Comparison of ENCODE assay signal across 10 cellular contexts in the genomic region with DNA sequence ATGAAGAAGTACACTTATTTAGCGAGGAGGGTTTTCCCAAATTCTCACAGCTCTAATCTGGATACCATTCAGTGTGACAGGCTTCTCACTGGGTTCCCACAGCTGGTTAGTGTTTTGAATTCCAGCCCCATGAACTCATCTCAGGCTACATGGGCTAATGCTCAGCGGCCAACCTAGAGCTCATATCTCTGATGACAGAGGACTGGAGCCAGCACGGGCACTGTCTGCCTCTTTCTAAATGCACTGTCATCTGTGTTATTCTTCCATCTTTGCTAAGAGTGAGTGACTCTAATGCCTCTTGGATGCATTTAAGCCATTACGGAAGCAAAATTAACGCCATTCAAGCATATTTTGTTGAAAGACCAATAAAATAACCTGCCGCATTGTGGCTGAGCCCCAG.
DNase-seq lines count a peak whose midpoint lies in the region; ATAC-seq and TF ChIP-seq lines count a peak whose summit lies in the region.
"Had no signal": no experiment of that assay in that cellular context is flagged by ENCODE, and none has a peak within 500 bp of the region (broad histone marks: within the 10 kb centered on the region; RNA-seq: fewer than 3 reads in every experiment).

No MANE protein-coding gene starts in this region.

- peak overlapping the region; percentile 66 for H3K4me2 ChIP-seq in IMR-90 (ENCODE audit: low read depth, low read length)

- ATAC-seq in IMR-90 (ENCODE audit: low read depth) (peak; percentile 99), upper lobe of right lung (peak; percentile 66), GM18517 (IDR thresholded peaks at IDR 0.05; ENCODE audit: unreplicated experiment) (no peak)
- no peak for ATAC-seq in CD4-positive, alpha-beta T cell (ENCODE audit: poor library complexity)

- no peak overlapping the region; the same call in 1 of the 2 replicates for H3K18ac ChIP-seq in IMR-90 (ENCODE audit: low read depth, low read length)

- H3K4me1 Mint-ChIP-seq in CD4-positive, alpha-beta T cell (ENCODE audit: low read depth): no peaks in the 10 kb centered on the region

- BruUV-seq in IMR-90 (replicated peaks; lab: Mats Ljungman, UMichigan): no TSS peak

- TF ChIP-seq RAD21 in IMR-90 (IDR thresholded peaks at IDR 0.05; ENCODE audit: low read length): peak; percentile 27

- peak overlapping the region; percentile 45 for H2BK5ac ChIP-seq in IMR-90 (ENCODE audit: low read depth, low read length, poor library complexity, severe bottlenecking)

- H2AFZ ChIP-seq in IMR-90 (replicated peaks; ENCODE audit: low read length, poor library complexity): no peak overlapping the region

- H3K27me3 ChIP-seq in IMR-90 (ENCODE audit: control insufficient read depth, insufficient read depth, low read length): no peaks in the 10 kb centered on the region
- no peaks in the 10 kb centered on the region for H3K27me3 ChIP-seq in upper lobe of right lung
- H3K27me3 ChIP-seq in CD4-positive, alpha-beta T cell (ENCODE audit: control insufficient read depth, insufficient read depth, low read length): no peaks in the 10 kb centered on the region
- H3K27me3 ChIP-seq: esophagus squamous epithelium had no signal

- H3K56ac ChIP-seq in IMR-90 (ENCODE audit: extremely low read depth, insufficient read depth, low read length): no peak overlapping the region

- no peak overlapping the region; the same call in 1 of the 2 replicates for H3K4ac ChIP-seq in IMR-90 (ENCODE audit: low read depth, low read length)

- H3K4me3 ChIP-seq in IMR-90 (ENCODE audit: insufficient read depth, low read depth, low read length) (no peak overlapping the region), choroid plexus epithelial cell (ENCODE audit: low read depth, low read length) (no peak overlapping the region), upper lobe of right lung (no peak overlapping the region)
- H3K4me3 ChIP-seq: esophagus squamous epithelium, skin epidermis had no signal

- H2BK120ac ChIP-seq in IMR-90 (ENCODE audit: low read depth, low read length): 0 out of 2 replicates have a peak overlapping the region, but pooled peaks have one; percentile 52

- no peak overlapping the region for H3K27ac Mint-ChIP-seq in CD4-positive, alpha-beta T cell

- H3K14ac ChIP-seq in IMR-90 (replicated peaks; ENCODE audit: low read depth, low read length): 0 out of 2 replicates have a peak overlapping the region, but pooled peaks have one; percentile 29

- no peaks in the 10 kb centered on the region for H3K9me1 ChIP-seq in IMR-90 (ENCODE audit: insufficient read depth, low read length)

- H3K9ac ChIP-seq in IMR-90 (ENCODE audit: low read depth, low read length): no peak overlapping the region; the same call in 1 of the 2 replicates

- 0% methylated on average over 1 of the region's 6 CpGs; no CpG with 5 or more reads in 1 of the 2 experiments for WGBS in IMR-90 (ENCODE audit: extremely low coverage in 2 of 2, insufficient read length in 1 of 2), 2 experiments

- intact Hi-C loops in IMR-90 (cut with micrococcal nuclease): loop anchor here (2.0 to 10.0 kb wide), 2 partner anchors 282 to 308 kb away; no protein-coding TSS in a partner anchor
- intact Hi-C loops in upper lobe of right lung (cut with DNase I): no loop called here
- intact Hi-C loops in CD4-positive, alpha-beta T cell (cut with DNase I, micrococcal nuclease): no loop called here

- dilution Hi-C loops in IMR-90 (cut with HindIII; ENCODE audit: low sequenced_read_pairs, unreplicated experiment): no loop called here

- peaks cover 5% of the 10 kb centered on the region for H3K9me3 Mint-ChIP-seq in CD4-positive, alpha-beta T cell

- no peak overlapping the region for H2AK9ac ChIP-seq in IMR-90 (replicated peaks; ENCODE audit: low read depth, low read length, poor library complexity)

- no peak overlapping the region; a peak in 1 of 4 replicates for H4K8ac ChIP-seq in IMR-90 (ENCODE audit: low read depth in 2 of 2, low read length in 2 of 2)

- no peaks in the 10 kb centered on the region for H3K9me3 ChIP-seq in IMR-90 (ENCODE audit: control insufficient read depth, insufficient read depth, low read length)
- no peaks in the 10 kb centered on the region for H3K9me3 ChIP-seq in upper lobe of right lung
- H3K9me3 ChIP-seq in CD4-positive, alpha-beta T cell (ENCODE audit: control insufficient read depth, low read length): no peaks in the 10 kb centered on the region
- H3K9me3 ChIP-seq: esophagus squamous epithelium had no signal

- TF ChIP-seq CTCF in IMR-90 (conservative IDR thresholded peaks at IDR 0.05; ENCODE audit: low read depth, low read length) (no peak), choroid plexus epithelial cell (conservative IDR thresholded peaks at IDR 0.05; ENCODE audit: low read depth, low read length) (no peak), upper lobe of right lung (IDR thresholded peaks at IDR 0.05) (no peak)
- no peak for TF ChIP-seq CTCF in CD4-positive, alpha-beta T cell (IDR thresholded peaks at IDR 0.05)

- POLR2A ChIA-PET in IMR-90 (lab: Charles Lee; ENCODE audit: unreplicated experiment): interaction anchor here (0.7 kb wide), 1 partner anchor 311 kb away, joined by 3 read pairs; no protein-coding TSS in a partner anchor
- POLR2A ChIA-PET in CD4-positive, alpha-beta T cell (lab: Charles Lee): no interaction called here

- no peak overlapping the region for H3K23ac ChIP-seq in IMR-90 (ENCODE audit: low read depth, low read length)

- no peak overlapping the region for H3K4me3 Mint-ChIP-seq in CD4-positive, alpha-beta T cell

- H3K79me1 ChIP-seq in IMR-90 (ENCODE audit: low read depth in 1 of 2, low read length in 2 of 2): no peaks in the 10 kb centered on the region

- no peaks in the 10 kb centered on the region for H3K36me3 Mint-ChIP-seq in CD4-positive, alpha-beta T cell (ENCODE audit: low read depth)

- in situ Hi-C loops in IMR-90 (cut with MboI; ENCODE audit: low sequenced_read_pairs): no loop called here

- no peak overlapping the region; the same call in 1 of the 2 replicates for H4K5ac ChIP-seq in IMR-90 (ENCODE audit: low read depth, low read length)

- H3K4me1 ChIP-seq in IMR-90 (ENCODE audit: control insufficient read depth, insufficient read depth, low read length): peaks cover 4% of the 10 kb centered on the region
- H3K4me1 ChIP-seq in upper lobe of right lung: no peaks in the 10 kb centered on the region

- H2BK20ac ChIP-seq in IMR-90 (ENCODE audit: low read depth, low read length): peak overlapping the region; percentile 81; the same call in 1 of the 2 replicates

- no peak overlapping the region for H3K27ac ChIP-seq in IMR-90 (ENCODE audit: insufficient read depth, low read length)
- no peak overlapping the region for H3K27ac ChIP-seq in upper lobe of right lung
- no peak overlapping the region for H3K27ac ChIP-seq in CD4-positive, alpha-beta T cell (ENCODE audit: low read depth, low read length)

- H2BK15ac ChIP-seq in IMR-90 (ENCODE audit: low read depth, low read length): no peak overlapping the region; the same call in 2 of the 3 replicates

- CTCF ChIA-PET in IMR-90 (lab: Yijun Ruan, JAX): interaction anchor here (0.6 to 0.9 kb wide), 2 partner anchors 11 to 21 kb away, joined by 3 to 4 read pairs; no protein-coding TSS in a partner anchor
- CTCF ChIA-PET in CD4-positive, alpha-beta T cell (lab: Charles Lee): no interaction called here

- no peak overlapping the region for H2AK5ac ChIP-seq in IMR-90 (ENCODE audit: low read depth, low read length)

- H4K91ac ChIP-seq in IMR-90 (ENCODE audit: insufficient read depth, low read depth, low read length): no peak overlapping the region

- H3K36me3 ChIP-seq in IMR-90 (ENCODE audit: control insufficient read depth, insufficient read depth, low read length) (no peaks in the 10 kb centered on the region), upper lobe of right lung (no peaks in the 10 kb centered on the region)
- H3K36me3 ChIP-seq: esophagus squamous epithelium had no signal

- DNase-seq in IMR-90 (peak; percentile 94), choroid plexus epithelial cell (ENCODE audit: low read depth) (peak; percentile 95), left kidney (ENCODE audit: low read depth, low spot score) (peak; percentile 62), upper lobe of right lung (no peak), hypothalamus (lab: John Stamatoyannopoulos, UW) (no peak), Ammon's horn (ENCODE audit: low spot score) (no peak)
- DNase-seq in CD4-positive, alpha-beta T cell: no peak
- DNase-seq: esophagus squamous epithelium had no signal

- TF ChIP-seq POLR2A in IMR-90 (IDR thresholded peaks at IDR 0.05; ENCODE audit: low read depth, low read length): no peak

- H3K27me3 Mint-ChIP-seq in CD4-positive, alpha-beta T cell: no peaks in the 10 kb centered on the region

- H4K20me1 ChIP-seq in IMR-90 (ENCODE audit: insufficient read depth, low read length): no peaks in the 10 kb centered on the region

TF ChIP-seq in IMR-90, 13 proteins besides CTCF, POLR2A, EP300 and RAD21:
- no peak; the same call in 1 of the 2 replicates for TF ChIP-seq MAZ (IDR thresholded peaks at IDR 0.05; ENCODE audit: borderline replicate concordance, low read depth, low read length)
- peak; percentile 15 for TF ChIP-seq RCOR1 (IDR thresholded peaks at IDR 0.05; ENCODE audit: insufficient replicate concordance, low read length)
- TF ChIP-seq BHLHE40 (IDR thresholded peaks at IDR 0.05; ENCODE audit: low read depth, low read length): peak; percentile 84
- peak; percentile 51; the same call in 1 of the 2 replicates for TF ChIP-seq MAFK (IDR thresholded peaks at IDR 0.05; ENCODE audit: low read depth, low read length)
- 0 out of 2 replicates have a peak, but pooled peaks have one; percentile 53 for TF ChIP-seq FOS (IDR thresholded peaks at IDR 0.05; ENCODE audit: low read depth, low read length)
- TF ChIP-seq, protein P1, sequence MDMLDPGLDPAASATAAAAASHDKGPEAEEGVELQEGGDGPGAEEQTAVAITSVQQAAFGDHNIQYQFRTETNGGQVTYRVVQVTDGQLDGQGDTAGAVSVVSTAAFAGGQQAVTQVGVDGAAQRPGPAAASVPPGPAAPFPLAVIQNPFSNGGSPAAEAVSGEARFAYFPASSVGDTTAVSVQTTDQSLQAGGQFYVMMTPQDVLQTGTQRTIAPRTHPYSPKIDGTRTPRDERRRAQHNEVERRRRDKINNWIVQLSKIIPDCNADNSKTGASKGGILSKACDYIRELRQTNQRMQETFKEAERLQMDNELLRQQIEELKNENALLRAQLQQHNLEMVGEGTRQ (IDR thresholded peaks at IDR 0.05; ENCODE audit: low read depth, low read length): no peak
- no peak for TF ChIP-seq SMC3 (IDR thresholded peaks at IDR 0.05; ENCODE audit: low read depth, low read length)
- TF ChIP-seq NFE2L2 (IDR thresholded peaks at IDR 0.05; ENCODE audit: low read depth, low read length): peak; percentile 78
- TF ChIP-seq CEBPB (IDR thresholded peaks at IDR 0.05; ENCODE audit: low read depth, low read length): peak; percentile 30; the same call in 1 of the 2 replicates
- TF ChIP-seq MXI1 (IDR thresholded peaks at IDR 0.05; ENCODE audit: borderline replicate concordance, low read depth, low read length): 0 out of 2 replicates have a peak, but pooled peaks have one; percentile 33

Comparison
In these comparisons a context has a peak if more than half of its experiments do, and no peak if none do; other contexts are left out.
1. ATAC-seq: peak in IMR-90 (single experiment) and upper lobe of right lung (single experiment); none in GM18517 (single experiment) and CD4-positive, alpha-beta T cell (single experiment).
2. DNase-seq: peak in IMR-90 (single experiment), choroid plexus epithelial cell (single experiment) and left kidney (single experiment); none in upper lobe of right lung (single experiment), hypothalamus (0 of 51), Ammon's horn (single experiment) and CD4-positive, alpha-beta T cell (0 of 10).